In genomic region chr1:40956397-40956796, GRCh38 we compare ENCODE assay signal across 24 cellular contexts. TPM values are rescaled to one million over a fixed set of nuclear protein-coding genes. Genes with fewer than 3 reads are reported as not detected.
DNase-seq lines count a peak whose midpoint lies in the region; ATAC-seq and TF ChIP-seq lines count a peak whose summit lies in the region.
"Had no signal": no experiment of that assay in that cellular context is flagged by ENCODE, and none has a peak within 500 bp of the region (broad histone marks: within the 10 kb centered on the region; RNA-seq: fewer than 3 reads in every experiment).

No MANE protein-coding gene starts in this region.

- peak; percentile 58 for ATAC-seq in GM21423 (IDR thresholded peaks at IDR 0.05; ENCODE audit: unreplicated experiment)
- ATAC-seq in lower lobe of right lung: peak; percentile 68 to 79
- no peak for ATAC-seq in GM18873 (IDR thresholded peaks at IDR 0.05; ENCODE audit: low FRiP score, unreplicated experiment)
- no peak for ATAC-seq in GM21723 (IDR thresholded peaks at IDR 0.05; ENCODE audit: unreplicated experiment)
- ATAC-seq: GM23338, HCT116, SK-N-SH treated with all-trans-retinoic acid at 6 μM for 48 hours had no signal

- intact Hi-C loops in lower lobe of right lung (cut with DNase I): loop anchor here (10.0 kb wide), 1 partner anchor 102 kb away; no protein-coding TSS in a partner anchor
- intact Hi-C loops in CD14-positive monocyte (cut with micrococcal nuclease): loop anchor here in 1 of 2 donors (10.0 kb wide), 2 partner anchors 182 to 342 kb away; no protein-coding TSS in a partner anchor

- H3K9me3 ChIP-seq in BLaER1: peaks cover 10% of the 10 kb centered on the region
- no peaks in the 10 kb centered on the region for H3K9me3 ChIP-seq in OCI-LY3 (ENCODE audit: insufficient read depth, low read length)
- H3K9me3 ChIP-seq in lower lobe of right lung: no peaks in the 10 kb centered on the region

- H3K4me3 ChIP-seq in BLaER1 (no peak overlapping the region), OCI-LY3 (ENCODE audit: low read length) (0 out of 2 replicates have a peak overlapping the region, but pooled peaks have one; percentile 18), lower lobe of right lung (no peak overlapping the region)
- H3K4me3 ChIP-seq: GM23338 had no signal

- H2AFZ ChIP-seq in OCI-LY3 (ENCODE audit: low read depth, low read length): no peak overlapping the region
- H2AFZ ChIP-seq: GM23338 had no signal

- no peak overlapping the region for H3K27ac Mint-ChIP-seq in CD14-positive monocyte
- H3K27ac Mint-ChIP-seq: B cell, GM23338 had no signal

- DNase-seq in lower lobe of right lung: no peak
- DNase-seq in NCI-H128 (lab: John Stamatoyannopoulos, UW; ENCODE audit: unreplicated experiment): no peak
- DNase-seq in CD14-positive monocyte (ENCODE audit: low spot score): no peak
- DNase-seq: DND-41, GDM1, IMR-90, Karpas-422, MM.1S, NCI-H1105, NCI-H1694 treated with DMSO at 0.1 percent for 48 hours, NCI-H2107, NCI-H2227 treated with DMSO at 0.1 percent for 48 hours, NCI-H524, SHP77 treated with DMSO at 0.1 percent for 48 hours had no signal

- H3K79me2 ChIP-seq in OCI-LY3 (ENCODE audit: low read length): no peaks in the 10 kb centered on the region

- no peak overlapping the region for H3K9ac ChIP-seq in BLaER1
- no peak overlapping the region for H3K9ac ChIP-seq in OCI-LY3 (ENCODE audit: low read length)

- H3K4me2 ChIP-seq in BLaER1 (peak overlapping the region; percentile 9; the same call in 1 of the 2 replicates), OCI-LY3 (ENCODE audit: low read length) (peak overlapping the region; percentile 67)
- H3K4me2 ChIP-seq: GM23338 had no signal

- peaks cover 57 to 76% (median 61%) of the 10 kb centered on the region in 3 donors for H3K27me3 Mint-ChIP-seq in CD14-positive monocyte (ENCODE audit: low read depth in 3 of 3)

- peaks cover 0 to 3% of the 10 kb centered on the region in 2 donors for H3K36me3 Mint-ChIP-seq in CD14-positive monocyte

- no peak overlapping the region for H3K27ac ChIP-seq in BLaER1
- no peak overlapping the region; the same call in 1 of the 2 replicates for H3K27ac ChIP-seq in OCI-LY3 (ENCODE audit: low read length)
- no peak overlapping the region for H3K27ac ChIP-seq in lower lobe of right lung
- H3K27ac ChIP-seq: 22Rv1 had no signal

- H3K36me3 ChIP-seq in BLaER1 (no peaks in the 10 kb centered on the region), OCI-LY3 (replicated peaks; ENCODE audit: low read depth, low read length) (no peaks in the 10 kb centered on the region), lower lobe of right lung (no peaks in the 10 kb centered on the region)

- no peaks in the 10 kb centered on the region for H4K20me1 ChIP-seq in BLaER1
- no peaks in the 10 kb centered on the region for H4K20me1 ChIP-seq in OCI-LY3 (ENCODE audit: insufficient read depth, low read length)

- H3K9me3 Mint-ChIP-seq in CD14-positive monocyte: peaks cover 0 to 9% (median 2%) of the 10 kb centered on the region in 7 donors
- H3K9me3 Mint-ChIP-seq: GM23338 had no signal

- peaks cover 22% of the 10 kb centered on the region for H3K4me1 Mint-ChIP-seq in CD14-positive monocyte

- H3K4me1 ChIP-seq in BLaER1: peaks cover 29% of the 10 kb centered on the region
- peaks cover 43% of the 10 kb centered on the region for H3K4me1 ChIP-seq in OCI-LY3 (ENCODE audit: low read length)
- H3K4me1 ChIP-seq in lower lobe of right lung: peaks cover 7% of the 10 kb centered on the region

- TF ChIP-seq CTCF in OCI-LY3 (IDR thresholded peaks at IDR 0.05; ENCODE audit: low read depth, low read length) (no peak), lower lobe of right lung (IDR thresholded peaks at IDR 0.05) (no peak), CD14-positive monocyte (IDR thresholded peaks at IDR 0.05) (no peak)

- peak overlapping the region in 1 of 2 donors; percentile 11 for H3K4me3 Mint-ChIP-seq in CD14-positive monocyte
- H3K4me3 Mint-ChIP-seq: B cell, GM23338 had no signal

- no peaks in the 10 kb centered on the region for H3K27me3 ChIP-seq in BLaER1
- no peaks in the 10 kb centered on the region for H3K27me3 ChIP-seq in OCI-LY3 (ENCODE audit: low read depth, low read length)
- H3K27me3 ChIP-seq in lower lobe of right lung (ENCODE audit: low read depth): peaks cover 5% of the 10 kb centered on the region

RNA-seq across cellular contexts. Expression of gene CTPS1, which starts 23.1 kb away (rescaled TPM):
- total RNA-seq in lower lobe of right lung: 16.2 TPM
- 1 to 10 TPM; 5.3 to 6.0 TPM for polyA plus RNA-seq in CD14-positive monocyte

Comparison
In these comparisons a context has a peak if more than half of its experiments do, and no peak if none do; other contexts are left out.
1. ATAC-seq: peak in GM21423 (single experiment) and lower lobe of right lung (2 of 2); none in GM18873 (single experiment) and GM21723 (single experiment).